Comparison of ENCODE assay signal across 10 cellular contexts in genomic region chr9:105141448-105142101, GRCh38.
DNase-seq lines count a peak whose midpoint lies in the region; ATAC-seq and TF ChIP-seq lines count a peak whose summit lies in the region.
"Had no signal": no experiment of that assay in that cellular context is flagged by ENCODE, and none has a peak within 500 bp of the region (broad histone marks: within the 10 kb centered on the region; RNA-seq: fewer than 3 reads in every experiment).

No MANE protein-coding gene starts in this region.

- H3K36me3 Mint-ChIP-seq in GM23338 (ENCODE audit: low read depth): no peaks in the 10 kb centered on the region
- no peaks in the 10 kb centered on the region for H3K36me3 Mint-ChIP-seq in activated CD8-positive, alpha-beta memory T cell treated with anti-CD3 and anti-CD28 coated beads, Interleukin-2, amount 10 ng/mL, durations not matched to agents 7 days and 5 days

- TF ChIP-seq CTCF in GM23338 (conservative IDR thresholded peaks at IDR 0.05; ENCODE audit: low read depth in 2 of 2): no peak

- H3K27me3 Mint-ChIP-seq in GM23338 (ENCODE audit: insufficient read depth, low read depth, poor library complexity): peaks cover 13% of the 10 kb centered on the region
- H3K27me3 Mint-ChIP-seq in activated CD8-positive, alpha-beta memory T cell treated with anti-CD3 and anti-CD28 coated beads, Interleukin-2, amount 10 ng/mL, durations not matched to agents 7 days and 5 days: peaks cover 16% of the 10 kb centered on the region

- no peak overlapping the region for H3K4me3 Mint-ChIP-seq in GM23338
- H3K4me3 Mint-ChIP-seq in activated CD8-positive, alpha-beta memory T cell treated with anti-CD3 and anti-CD28 coated beads, Interleukin-2, amount 10 ng/mL, durations not matched to agents 7 days and 5 days: no peak overlapping the region
- H3K4me3 Mint-ChIP-seq: activated T-cell treated with anti-CD3 and anti-CD28 coated beads, Interleukin-2, amount 50 U/mL, for 4 hours had no signal

- H4K20me1 ChIP-seq in GM23338 (replicated peaks; ENCODE audit: insufficient read depth): no peaks in the 10 kb centered on the region

- no peaks in the 10 kb centered on the region for H3K27me3 ChIP-seq in GM23338 (ENCODE audit: insufficient read depth)

- ATAC-seq in GM18873 (IDR thresholded peaks at IDR 0.05; ENCODE audit: low FRiP score, unreplicated experiment): peak; percentile 79
- no peak for ATAC-seq in GM23338
- ATAC-seq in HG03571 (IDR thresholded peaks at IDR 0.05; ENCODE audit: unreplicated experiment): peak; percentile 74
- no peak for ATAC-seq in activated CD8-positive, alpha-beta memory T cell treated with anti-CD3 and anti-CD28 coated beads, Interleukin-2, amount 10 ng/mL, durations not matched to agents 7 days and 5 days
- ATAC-seq: activated T-cell treated with anti-CD3 and anti-CD28 coated beads, Interleukin-2, amount 50 U/mL, for 4 hours had no signal

- CTCF ChIA-PET in activated CD8-positive, alpha-beta memory T cell treated with anti-CD3 and anti-CD28 coated beads, Interleukin-2, amount 10 ng/mL, durations not matched to agents 7 days and 5 days (lab: Charles Lee): interaction anchor here (1.2 kb wide), 1 partner anchor 10 kb away, joined by 4 read pairs; no protein-coding TSS in a partner anchor

- no peaks in the 10 kb centered on the region; the same call in 1 of the 2 replicates for H3K9me2 ChIP-seq in GM23338 (ENCODE audit: insufficient read depth)

- no peak overlapping the region for H3K27ac Mint-ChIP-seq in GM23338
- H3K27ac Mint-ChIP-seq in activated CD8-positive, alpha-beta memory T cell treated with anti-CD3 and anti-CD28 coated beads, Interleukin-2, amount 10 ng/mL, durations not matched to agents 7 days and 5 days: no peak overlapping the region

- no peaks in the 10 kb centered on the region for H3F3A ChIP-seq in GM23338 (replicated peaks; ENCODE audit: low read depth)

- H3K36me3 ChIP-seq in GM23338 (ENCODE audit: insufficient read depth): no peaks in the 10 kb centered on the region

- peaks cover 18% of the 10 kb centered on the region for H3K4me1 ChIP-seq in GM23338 (ENCODE audit: insufficient read depth)

- peaks cover 24% of the 10 kb centered on the region for H3K4me1 Mint-ChIP-seq in GM23338
- no peaks in the 10 kb centered on the region for H3K4me1 Mint-ChIP-seq in activated CD8-positive, alpha-beta memory T cell treated with anti-CD3 and anti-CD28 coated beads, Interleukin-2, amount 10 ng/mL, durations not matched to agents 7 days and 5 days

- peak overlapping the region; percentile 8; the same call in 1 of the 2 replicates for H2AFZ ChIP-seq in GM23338

- H3K27ac ChIP-seq in GM23338 (ENCODE audit: low read depth): no peak overlapping the region

- no peak for DNase-seq in GM23338 (ENCODE audit: low spot score)
- DNase-seq in medulla oblongata (ENCODE audit: extremely low spot score): peak; percentile 44
- no peak for DNase-seq in pons (ENCODE audit: low spot score)
- DNase-seq in activated T-cell treated with anti-CD3 and anti-CD28 coated beads for 4 hours: no peak
- no peak for DNase-seq in activated CD8-positive, alpha-beta memory T cell treated with anti-CD3 and anti-CD28 coated beads, Interleukin-2, amount 10 ng/mL, durations not matched to agents 7 days and 5 days
- DNase-seq in NCI-H146 treated with DMSO at 0.1 percent for 48 hours (lab: John Stamatoyannopoulos, UW; ENCODE audit: unreplicated experiment): no peak
- DNase-seq: activated T-cell treated with anti-CD3 and anti-CD28 coated beads, Interleukin-2, amount 50 U/mL, for 4 hours; GF-D8 had no signal

- H3K9me3 Mint-ChIP-seq in GM23338: peaks cover 3% of the 10 kb centered on the region; the same call in 1 of the 3 replicates
- no peaks in the 10 kb centered on the region for H3K9me3 Mint-ChIP-seq in activated CD8-positive, alpha-beta memory T cell treated with anti-CD3 and anti-CD28 coated beads, Interleukin-2, amount 10 ng/mL, durations not matched to agents 7 days and 5 days (ENCODE audit: low read depth)
- H3K9me3 Mint-ChIP-seq: activated T-cell treated with anti-CD3 and anti-CD28 coated beads, Interleukin-2, amount 50 U/mL, for 4 hours had no signal

- H3K4me3 ChIP-seq in GM23338: no peak overlapping the region

- no peaks in the 10 kb centered on the region for H3K79me2 ChIP-seq in GM23338 (replicated peaks; ENCODE audit: insufficient read depth)

- no peak overlapping the region for H3K4me2 ChIP-seq in GM23338

TF ChIP-seq in GM23338, 12 proteins besides CTCF, POLR2A, EP300 and RAD21:
- TF ChIP-seq, protein P1, sequence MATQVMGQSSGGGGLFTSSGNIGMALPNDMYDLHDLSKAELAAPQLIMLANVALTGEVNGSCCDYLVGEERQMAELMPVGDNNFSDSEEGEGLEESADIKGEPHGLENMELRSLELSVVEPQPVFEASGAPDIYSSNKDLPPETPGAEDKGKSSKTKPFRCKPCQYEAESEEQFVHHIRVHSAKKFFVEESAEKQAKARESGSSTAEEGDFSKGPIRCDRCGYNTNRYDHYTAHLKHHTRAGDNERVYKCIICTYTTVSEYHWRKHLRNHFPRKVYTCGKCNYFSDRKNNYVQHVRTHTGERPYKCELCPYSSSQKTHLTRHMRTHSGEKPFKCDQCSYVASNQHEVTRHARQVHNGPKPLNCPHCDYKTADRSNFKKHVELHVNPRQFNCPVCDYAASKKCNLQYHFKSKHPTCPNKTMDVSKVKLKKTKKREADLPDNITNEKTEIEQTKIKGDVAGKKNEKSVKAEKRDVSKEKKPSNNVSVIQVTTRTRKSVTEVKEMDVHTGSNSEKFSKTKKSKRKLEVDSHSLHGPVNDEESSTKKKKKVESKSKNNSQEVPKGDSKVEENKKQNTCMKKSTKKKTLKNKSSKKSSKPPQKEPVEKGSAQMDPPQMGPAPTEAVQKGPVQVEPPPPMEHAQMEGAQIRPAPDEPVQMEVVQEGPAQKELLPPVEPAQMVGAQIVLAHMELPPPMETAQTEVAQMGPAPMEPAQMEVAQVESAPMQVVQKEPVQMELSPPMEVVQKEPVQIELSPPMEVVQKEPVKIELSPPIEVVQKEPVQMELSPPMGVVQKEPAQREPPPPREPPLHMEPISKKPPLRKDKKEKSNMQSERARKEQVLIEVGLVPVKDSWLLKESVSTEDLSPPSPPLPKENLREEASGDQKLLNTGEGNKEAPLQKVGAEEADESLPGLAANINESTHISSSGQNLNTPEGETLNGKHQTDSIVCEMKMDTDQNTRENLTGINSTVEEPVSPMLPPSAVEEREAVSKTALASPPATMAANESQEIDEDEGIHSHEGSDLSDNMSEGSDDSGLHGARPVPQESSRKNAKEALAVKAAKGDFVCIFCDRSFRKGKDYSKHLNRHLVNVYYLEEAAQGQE (IDR thresholded peaks at IDR 0.05; ENCODE audit: unreplicated experiment): no peak
- no peak for TF ChIP-seq EZH2phosphoT487 (IDR thresholded peaks at IDR 0.05; ENCODE audit: unreplicated experiment)

Comparison
In these comparisons a context has a peak if more than half of its experiments do, and no peak if none do; other contexts are left out.
1. ATAC-seq: peak in GM18873 (single experiment) and HG03571 (single experiment); none in GM23338 (single experiment) and activated CD8-positive, alpha-beta memory T cell treated with anti-CD3 and anti-CD28 coated beads, Interleukin-2, amount 10 ng/mL, durations not matched to agents 7 days and 5 days (single experiment).